1 cellular context compared by ENCODE assay signal in the genomic region with DNA sequence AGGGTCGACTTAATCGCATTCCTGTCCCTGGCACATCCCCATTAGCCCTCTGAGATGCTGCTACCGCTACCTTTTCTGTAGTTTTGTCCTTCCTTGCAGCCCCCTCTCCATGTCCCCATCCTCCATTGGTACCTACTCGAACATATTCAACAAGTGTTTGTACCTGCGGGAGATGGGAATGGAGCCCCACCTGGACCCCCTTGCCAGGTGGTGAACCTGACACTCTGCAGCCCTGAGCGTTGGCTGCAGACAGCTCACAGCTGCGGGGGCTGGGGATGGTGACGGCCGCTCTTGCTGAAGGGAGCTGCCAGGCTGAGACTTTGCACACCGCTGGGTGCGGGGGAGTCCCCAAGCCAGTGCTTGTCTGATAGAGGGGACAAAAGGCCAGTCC.
TF ChIP-seq lines count a peak whose summit lies in the region.

No MANE protein-coding gene starts in this region.

TF ChIP-seq in HCT116, 20 proteins besides CTCF, POLR2A, EP300 and RAD21:
- TF ChIP-seq, protein P1, sequence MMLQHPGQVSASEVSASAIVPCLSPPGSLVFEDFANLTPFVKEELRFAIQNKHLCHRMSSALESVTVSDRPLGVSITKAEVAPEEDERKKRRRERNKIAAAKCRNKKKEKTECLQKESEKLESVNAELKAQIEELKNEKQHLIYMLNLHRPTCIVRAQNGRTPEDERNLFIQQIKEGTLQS (IDR thresholded peaks at IDR 0.05), result no peak
